ENCODE assay signal across 9 cellular contexts in the genomic region with DNA sequence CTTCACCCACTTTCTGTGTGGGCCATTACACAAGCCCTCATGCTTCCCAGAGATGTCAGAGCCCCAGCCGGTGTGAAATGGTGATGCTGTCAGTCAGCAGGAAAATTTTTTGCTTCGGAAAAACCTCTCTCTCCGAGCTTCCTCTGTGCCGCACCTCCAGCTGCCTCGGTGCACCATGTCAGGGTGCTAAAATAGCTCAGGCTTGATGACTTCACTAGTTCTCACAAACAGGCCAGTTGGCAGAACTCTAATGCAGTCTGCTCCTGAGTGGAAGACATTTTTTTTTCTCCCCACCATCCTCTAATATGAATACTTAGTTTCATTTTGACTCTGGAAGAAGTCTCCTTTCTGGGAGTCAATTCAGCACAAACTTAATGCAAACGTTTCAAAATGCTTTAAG.
DNase-seq lines count a peak whose midpoint lies in the region; ATAC-seq and TF ChIP-seq lines count a peak whose summit lies in the region.
"Had no signal": no experiment of that assay in that cellular context is flagged by ENCODE, and none has a peak within 500 bp of the region (broad histone marks: within the 10 kb centered on the region; RNA-seq: fewer than 3 reads in every experiment).

No MANE protein-coding gene starts in this region.

- peak overlapping the region; percentile 86 for H3K27ac Mint-ChIP-seq in activated CD4-positive, alpha-beta T cell treated with anti-CD3 and anti-CD28 coated beads, Interleukin-2, amount 10 ng/mL, durations not matched to agents 7 days and 5 days

- H3K36me3 ChIP-seq in sigmoid colon (no peaks in the 10 kb centered on the region), SJCRH30 (no peaks in the 10 kb centered on the region)

- H3K9me3 Mint-ChIP-seq in activated CD4-positive, alpha-beta T cell treated with anti-CD3 and anti-CD28 coated beads, Interleukin-2, amount 10 ng/mL, durations not matched to agents 7 days and 5 days, result peaks cover 14% of the 10 kb centered on the region

- TF ChIP-seq EP300 in sigmoid colon (IDR thresholded peaks at IDR 0.05), result no peak

- intact Hi-C loops in sigmoid colon (cut with DNase I), result loop anchor here (5.0 kb wide), 1 partner anchor 69 kb away; the partner anchor contains the start of gene KLF12

- no peaks in the 10 kb centered on the region for H3K27me3 Mint-ChIP-seq in activated CD4-positive, alpha-beta T cell treated with anti-CD3 and anti-CD28 coated beads, Interleukin-2, amount 10 ng/mL, durations not matched to agents 7 days and 5 days

- CTCF ChIA-PET in activated CD4-positive, alpha-beta T cell treated with anti-CD3 and anti-CD28 coated beads, Interleukin-2, amount 10 ng/mL, durations not matched to agents 7 days and 5 days (lab: Charles Lee), result interaction anchor here (2.2 kb wide), 1 partner anchor 11 kb away, joined by 10 read pairs; no protein-coding TSS in a partner anchor

- WGBS in sigmoid colon, 2 donors, result 54 to 79% methylated on average over 6 of the region's 6 CpGs

- peak; percentile 68 for ATAC-seq in HG03060 (IDR thresholded peaks at IDR 0.05; ENCODE audit: low read depth, unreplicated experiment)

- no peak for TF ChIP-seq CTCF in sigmoid colon (IDR thresholded peaks at IDR 0.05)

- H3K4me1 ChIP-seq in sigmoid colon (peaks cover 0 to 51% (median 40%) of the 10 kb centered on the region in 4 donors), SJCRH30 (no peaks in the 10 kb centered on the region)

- peak overlapping the region; percentile 40 for H3K4me3 Mint-ChIP-seq in activated CD4-positive, alpha-beta T cell treated with anti-CD3 and anti-CD28 coated beads, Interleukin-2, amount 10 ng/mL, durations not matched to agents 7 days and 5 days

- POLR2A ChIA-PET in activated CD4-positive, alpha-beta T cell treated with anti-CD3 and anti-CD28 coated beads, Interleukin-2, amount 10 ng/mL, durations not matched to agents 7 days and 5 days (lab: Charles Lee), result no interaction called here

- H3K27me3 ChIP-seq in sigmoid colon (no peaks in the 10 kb centered on the region), SJCRH30 (no peaks in the 10 kb centered on the region)

- H3K36me3 Mint-ChIP-seq in activated CD4-positive, alpha-beta T cell treated with anti-CD3 and anti-CD28 coated beads, Interleukin-2, amount 10 ng/mL, durations not matched to agents 7 days and 5 days (ENCODE audit: low read depth), result peaks cover 59% of the 10 kb centered on the region

- no peaks in the 10 kb centered on the region for H3K9me3 ChIP-seq in sigmoid colon
- H3K9me3 ChIP-seq in SJCRH30 (replicated peaks), result no peaks in the 10 kb centered on the region; the same call in 1 of the 2 replicates

- TF ChIP-seq POLR2A in sigmoid colon (IDR thresholded peaks at IDR 0.05), result no peak

- DNase-seq in NK-92 treated with Interleukin-12 subunit alpha and Interleukin-12 subunit beta, amount 100 ng/mL, for 24 hours (lab: John Stamatoyannopoulos, UW), result peak; percentile 35
- DNase-seq in NK-92 (lab: John Stamatoyannopoulos, UW; ENCODE audit: unreplicated experiment), result no peak
- no peak for DNase-seq in activated CD4-positive, alpha-beta T cell treated with anti-CD3 and anti-CD28 coated beads, Interleukin-2, amount 10 ng/mL, durations not matched to agents 7 days and 5 days
- peak; percentile 51 for DNase-seq in globus pallidus (ENCODE audit: low spot score)
- DNase-seq in sigmoid colon, result peak; percentile 82
- DNase-seq in NCI-H187 (lab: John Stamatoyannopoulos, UW), result no peak
- no peak for DNase-seq in SJCRH30

- H3K27ac ChIP-seq in sigmoid colon (peak overlapping the region; percentile 14 to 82 (median 76)), SJCRH30 (no peak overlapping the region)
- H3K27ac ChIP-seq: 22Rv1 had no signal

- peak overlapping the region; percentile 0 to 38 (median 31) for H3K4me3 ChIP-seq in sigmoid colon
- no peak overlapping the region for H3K4me3 ChIP-seq in SJCRH30

- H3K4me1 Mint-ChIP-seq in activated CD4-positive, alpha-beta T cell treated with anti-CD3 and anti-CD28 coated beads, Interleukin-2, amount 10 ng/mL, durations not matched to agents 7 days and 5 days, result peaks cover 80% of the 10 kb centered on the region

Comparison
In these comparisons a context has a peak if more than half of its experiments do, and no peak if none do; other contexts are left out.
1. DNase-seq: peak in NK-92 treated with Interleukin-12 subunit alpha and Interleukin-12 subunit beta, amount 100 ng/mL, for 24 hours (single experiment), globus pallidus (single experiment) and sigmoid colon (single experiment); none in NK-92 (single experiment), activated CD4-positive, alpha-beta T cell treated with anti-CD3 and anti-CD28 coated beads, Interleukin-2, amount 10 ng/mL, durations not matched to agents 7 days and 5 days (single experiment), NCI-H187 (0 of 2) and SJCRH30 (0 of 2).